8 cellular contexts compared by ENCODE assay signal in the genomic region with DNA sequence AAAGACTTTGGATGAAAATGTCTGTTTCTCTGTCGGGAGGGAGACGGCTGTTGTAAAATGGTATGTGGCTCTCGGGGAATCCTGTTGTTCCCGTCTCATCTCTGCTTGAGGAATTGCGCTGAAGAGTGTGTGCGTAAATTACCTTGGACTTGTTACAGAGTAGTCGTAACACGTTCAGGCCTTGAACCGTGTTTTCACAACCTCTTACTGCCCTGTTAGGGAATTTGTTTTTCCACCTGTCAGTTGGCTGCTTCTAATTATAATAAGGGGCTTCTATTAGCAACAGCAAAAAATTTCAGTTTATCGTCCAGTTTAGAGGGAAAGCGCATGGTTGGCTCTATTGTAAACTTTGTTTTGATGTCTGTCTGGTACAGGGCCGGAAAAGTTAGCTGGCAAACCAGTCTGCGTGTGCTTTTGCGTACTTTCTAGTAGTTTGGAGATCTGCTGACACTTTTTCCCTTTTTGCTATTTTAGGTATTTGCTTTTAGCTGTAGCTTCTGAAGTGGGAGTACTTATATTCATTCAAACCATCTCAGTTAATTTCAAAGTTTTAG. TPM values are rescaled to one million over a fixed set of nuclear protein-coding genes. Genes with fewer than 3 reads are reported as not detected.
DNase-seq lines count a peak whose midpoint lies in the region; ATAC-seq, FAIRE-seq and TF ChIP-seq lines count a peak whose summit lies in the region.

No MANE protein-coding gene starts in this region.

- H3K4me1 ChIP-seq in ascending aorta (peaks cover 4 to 33% of the 10 kb centered on the region in 2 donors), iPS-18a (ENCODE audit: control insufficient read depth, low read depth, low read length) (peaks cover 14% of the 10 kb centered on the region)

- no peaks in the 10 kb centered on the region for H3K27me3 ChIP-seq in ascending aorta
- H3K27me3 ChIP-seq in iPS-18a (ENCODE audit: control insufficient read depth, insufficient read depth, low read length), result peaks cover 7% of the 10 kb centered on the region

- TF ChIP-seq CTCF in NB4 (IDR thresholded peaks at IDR 0.05; ENCODE audit: low read depth, low read length) (no peak), ascending aorta (IDR thresholded peaks at IDR 0.05) (no peak)

- H3K36me3 ChIP-seq in ascending aorta (no peaks in the 10 kb centered on the region), iPS-18a (ENCODE audit: control insufficient read depth, low read depth, low read length) (no peaks in the 10 kb centered on the region)

- peak overlapping the region; percentile 94 for H3K9ac ChIP-seq in iPS-18a (ENCODE audit: low read length)

- no peak for FAIRE-seq in frontal cortex (lab: Jason Lieb, UNC)

- ATAC-seq in GM21723 (IDR thresholded peaks at IDR 0.05; ENCODE audit: unreplicated experiment), result peak; percentile 15

- H3K4me3 ChIP-seq in NB4 (ENCODE audit: low read depth, low read length) (peak overlapping the region; percentile 99), ascending aorta (peak overlapping the region; percentile 91 to 94), iPS-18a (ENCODE audit: low read length) (peak overlapping the region; percentile 97)

- intact Hi-C loops in ascending aorta (cut with DNase I) (loop anchor here (1.0 to 10.0 kb wide), 8 partner anchors 32 to 1656 kb away; partner anchors contain the start of genes APIP, CAPRIN1, CD59 and PDHX), posterior cingulate gyrus (cut with DNase I) (loop anchor here (5.0 kb wide), 1 partner anchor 221 kb away; the partner anchor contains the start of gene TCP11L1)

- peak overlapping the region; percentile 100 for H3K27ac ChIP-seq in ascending aorta
- peak overlapping the region; percentile 79 for H3K27ac ChIP-seq in iPS-18a (ENCODE audit: low read length)

- H3K9me3 ChIP-seq in ascending aorta (no peaks in the 10 kb centered on the region), iPS-18a (ENCODE audit: control insufficient read depth, low read depth, low read length) (no peaks in the 10 kb centered on the region)

- DNase-seq in DMS114 treated with DMSO at 0.1 percent for 48 hours (lab: John Stamatoyannopoulos, UW; ENCODE audit: unreplicated experiment), result peak; percentile 77
- no peak for DNase-seq in NB4 (ENCODE audit: low read depth)
- DNase-seq in ascending aorta (ENCODE audit: low spot score in 2 of 2), result no peak
- DNase-seq in smooth muscle cell of the brain vasculature (ENCODE audit: low read depth, low spot score), result peak; percentile 24
- DNase-seq in posterior cingulate gyrus, result no peak
- no peak for DNase-seq in frontal cortex (ENCODE audit: low spot score in 2 of 2)

- TF ChIP-seq POLR2A in NB4 (IDR thresholded peaks at IDR 0.05; ENCODE audit: extremely low read depth, insufficient read length), result no peak

RNA-seq across cellular contexts. Expression of gene HIPK3, which starts 1.5 kb away (rescaled TPM):
- total RNA-seq in ascending aorta, result 302 TPM
- 313 TPM for total RNA-seq in frontal cortex

Comparison
In these comparisons a context has a peak if more than half of its experiments do, and no peak if none do; other contexts are left out.
1. DNase-seq: peak in DMS114 treated with DMSO at 0.1 percent for 48 hours (single experiment) and smooth muscle cell of the brain vasculature (single experiment); none in NB4 (single experiment), ascending aorta (0 of 2), posterior cingulate gyrus (0 of 10) and frontal cortex (0 of 2).
2. Peak in every context shown above with its lines, with median percentiles within 50 percentile points of each other: H3K4me3 ChIP-seq.